ENCODE assay signal across 10 cellular contexts in the genomic region with DNA sequence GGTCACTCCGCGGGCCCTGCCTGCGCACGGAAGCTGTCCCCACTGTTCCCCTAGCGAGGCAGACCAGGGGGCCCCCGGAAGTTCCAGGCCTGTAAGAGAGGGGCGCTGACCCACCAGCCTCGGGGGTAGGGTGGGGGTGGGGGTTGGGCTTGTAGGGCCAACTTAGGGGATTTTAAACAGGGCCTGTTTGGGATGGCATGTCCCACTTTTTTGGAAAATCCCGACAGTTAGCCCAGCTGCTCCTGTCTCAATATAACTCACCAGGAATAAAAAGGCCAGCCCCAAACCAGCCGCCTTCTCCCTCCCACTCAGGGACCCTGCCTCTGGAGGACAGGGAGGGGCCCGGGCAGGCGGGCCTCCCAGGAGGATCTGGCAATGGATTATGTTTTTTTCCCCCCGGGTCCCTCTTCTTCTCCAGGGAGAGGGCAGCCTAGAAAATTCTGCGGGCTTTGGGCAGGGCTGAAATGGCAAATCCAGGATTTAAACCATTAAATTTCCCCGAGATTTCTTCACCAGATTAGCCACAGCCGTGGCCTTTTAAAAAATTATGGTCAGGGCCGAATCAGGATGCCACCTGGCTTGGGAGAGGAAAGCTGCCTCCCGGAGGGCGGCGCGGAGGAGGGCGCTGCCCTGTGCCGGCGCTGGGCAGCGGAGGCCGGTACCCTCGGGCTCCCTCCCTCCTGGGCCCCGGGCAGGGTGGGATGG. TPM values are rescaled to one million over a fixed set of nuclear protein-coding genes. Genes with fewer than 3 reads are reported as not detected.
DNase-seq lines count a peak whose midpoint lies in the region; ATAC-seq and TF ChIP-seq lines count a peak whose summit lies in the region.
"Had no signal": no experiment of that assay in that cellular context is flagged by ENCODE, and none has a peak within 500 bp of the region (broad histone marks: within the 10 kb centered on the region; RNA-seq: fewer than 3 reads in every experiment).

No MANE protein-coding gene starts in this region.

- peaks cover 0 to 21% (median 0%) of the 10 kb centered on the region in 12 donors for H3K4me1 ChIP-seq in heart left ventricle
- no peaks in the 10 kb centered on the region for H3K4me1 ChIP-seq in ectodermal cell (ENCODE audit: control insufficient read depth, insufficient read depth, low read length)
- H3K4me1 ChIP-seq in uterus = no peaks in the 10 kb centered on the region

- TF ChIP-seq CTCF in heart left ventricle (IDR thresholded peaks at IDR 0.05) (no peak), nephron (IDR thresholded peaks at IDR 0.05; ENCODE audit: unreplicated experiment in 3 of 3) (no peak), uterus (IDR thresholded peaks at IDR 0.05) (no peak)

- H3K27ac ChIP-seq in heart left ventricle = peak overlapping the region in 2 of 12 donors; percentile 38 to 42
- H3K27ac ChIP-seq in ectodermal cell (ENCODE audit: insufficient read depth, low read depth, low read length, poor library complexity, severe bottlenecking) = no peak overlapping the region
- H3K27ac ChIP-seq in uterus = peak overlapping the region; percentile 50 to 86

- H3K36me3 ChIP-seq in heart left ventricle = no peaks in the 10 kb centered on the region
- no peaks in the 10 kb centered on the region for H3K36me3 ChIP-seq in ectodermal cell (ENCODE audit: control insufficient read depth, insufficient read depth, low read length)
- no peaks in the 10 kb centered on the region for H3K36me3 ChIP-seq in uterus

- H3K27me3 Mint-ChIP-seq in nephron (ENCODE audit: low read depth) = peaks cover 88% of the 10 kb centered on the region

- peak overlapping the region; percentile 58 to 64 (median 59) for H3K4me3 Mint-ChIP-seq in nephron

- H3K9me3 ChIP-seq in heart left ventricle = no peaks in the 10 kb centered on the region
- no peaks in the 10 kb centered on the region for H3K9me3 ChIP-seq in ectodermal cell (ENCODE audit: control insufficient read depth, low read length)
- H3K9me3 ChIP-seq in uterus = no peaks in the 10 kb centered on the region

- 2 to 5% (median 3%) methylated on average over 24 to 28 of the region's 28 CpGs for WGBS in heart left ventricle, 4 donors
- 3% methylated on average over 21 to 22 of the region's 28 CpGs for WGBS in ectodermal cell, 2 experiments

- H3K27me3 ChIP-seq in heart left ventricle = peaks cover 0 to 59% (median 20%) of the 10 kb centered on the region in 9 donors
- H3K27me3 ChIP-seq in ectodermal cell (ENCODE audit: control insufficient read depth, insufficient read depth, low read length, poor library complexity, severe bottlenecking) = peaks cover 69% of the 10 kb centered on the region
- no peaks in the 10 kb centered on the region for H3K27me3 ChIP-seq in uterus

- no peak for TF ChIP-seq POLR2A in heart left ventricle (IDR thresholded peaks at IDR 0.05)
- no peak for TF ChIP-seq POLR2A in uterus (IDR thresholded peaks at IDR 0.05)

- ATAC-seq in heart left ventricle = no peak
- ATAC-seq in Right ventricle myocardium superior (ENCODE audit: poor library complexity) = no peak
- no peak for ATAC-seq in HG02884 (IDR thresholded peaks at IDR 0.05; ENCODE audit: unreplicated experiment)

- peak overlapping the region; percentile 32 to 60 (median 49) for H3K4me3 ChIP-seq in heart left ventricle
- peak overlapping the region; percentile 34 for H3K4me3 ChIP-seq in ectodermal cell (ENCODE audit: insufficient read depth, low read depth, low read length)
- H3K4me3 ChIP-seq in uterus = peak overlapping the region; percentile 34 to 48

- intact Hi-C loops in heart left ventricle (cut with DNase I) (loop anchor here in 1 of 10 donors (5.0 kb wide), 1 partner anchor 76 kb away; no protein-coding TSS in a partner anchor), Right ventricle myocardium superior (cut with DNase I) (no loop called here), uterus (cut with DNase I; ENCODE audit: low total_unique reads) (no loop called here)

- no peak overlapping the region for H3K27ac Mint-ChIP-seq in nephron
- H3K27ac Mint-ChIP-seq: CD8-positive, alpha-beta memory T cell had no signal

- DNase-seq in heart left ventricle (no peak), Right ventricle myocardium superior (no peak), uterus (no peak), HCEC 1CT (no peak), NCI-H2196 (lab: John Stamatoyannopoulos, UW; ENCODE audit: unreplicated experiment) (no peak)
- DNase-seq: CD8-positive, alpha-beta memory T cell; NCI-H1105 had no signal

- no peaks in the 10 kb centered on the region for H3K4me1 Mint-ChIP-seq in nephron

- no peaks in the 10 kb centered on the region for H3K9me3 Mint-ChIP-seq in nephron

- H3K36me3 Mint-ChIP-seq in nephron (ENCODE audit: low read depth) = no peaks in the 10 kb centered on the region
- H3K36me3 Mint-ChIP-seq: CD8-positive, alpha-beta memory T cell had no signal

RNA-seq across cellular contexts. Expression of a gene that starts 1.0 kb away (rescaled TPM):
- total RNA-seq in heart left ventricle = 10 to 100 TPM in 3 of 9 donors, 1 to 10 TPM in 6; 4.5 to 20.0 (median 8.0) TPM
- polyA plus RNA-seq in heart left ventricle = 1 to 10 TPM in 1 of 2 donors, under 1 TPM in 1; 0.22 to 1.3 TPM
- 8.1 TPM for total RNA-seq in Right ventricle myocardium superior
- 0.98 TPM for polyA plus RNA-seq in ectodermal cell (2013, experiment 1 of 4)
- 1.2 TPM for polyA plus RNA-seq in ectodermal cell (2013, experiment 2 of 4)
- 0.91 TPM for polyA plus RNA-seq in ectodermal cell (2013, experiment 3 of 4)
- 1.4 TPM for polyA plus RNA-seq in ectodermal cell (2013, experiment 4 of 4)
- 10 to 100 TPM in 3 of 4 donors, 1 to 10 TPM in 1; 2.9 to 49.1 (median 27.3) TPM for total RNA-seq in uterus
- total RNA-seq: CD8-positive, alpha-beta memory T cell had no signal
- polyA plus RNA-seq: CD8-positive, alpha-beta memory T cell had no signal
